Comparison of ENCODE assay signal across 1 cellular context in the genomic region with DNA sequence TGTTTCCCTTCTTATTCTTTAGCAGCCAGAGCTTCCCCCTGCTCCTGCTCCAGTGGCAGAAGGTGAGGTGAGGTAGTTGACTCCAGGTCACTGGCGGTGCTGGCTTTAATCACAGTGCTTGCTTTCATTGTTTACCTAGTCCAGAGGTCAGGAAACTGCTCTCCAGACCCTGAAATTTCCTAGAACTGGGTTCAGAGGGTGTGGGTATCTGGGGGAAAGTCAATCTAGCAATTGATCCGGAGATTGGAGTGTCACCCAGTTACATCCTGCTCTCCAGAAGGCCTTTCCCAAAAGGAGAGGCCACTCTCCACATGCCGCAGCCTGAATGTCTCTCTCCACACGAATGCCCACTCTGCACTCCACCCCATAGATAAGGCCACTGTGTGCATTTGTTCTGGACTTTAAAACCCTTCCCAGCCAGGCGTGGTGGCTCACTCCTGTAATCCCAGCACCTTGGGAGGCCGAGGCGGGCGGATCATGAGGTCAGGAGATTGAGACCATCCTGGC.
TF ChIP-seq lines count a peak whose summit lies in the region.

No MANE protein-coding gene starts in this region.

TF ChIP-seq in HepG2, 621 proteins besides CTCF, POLR2A, EP300 and RAD21 (continued from another document and continues in another):
- TF ChIP-seq, protein P1, sequence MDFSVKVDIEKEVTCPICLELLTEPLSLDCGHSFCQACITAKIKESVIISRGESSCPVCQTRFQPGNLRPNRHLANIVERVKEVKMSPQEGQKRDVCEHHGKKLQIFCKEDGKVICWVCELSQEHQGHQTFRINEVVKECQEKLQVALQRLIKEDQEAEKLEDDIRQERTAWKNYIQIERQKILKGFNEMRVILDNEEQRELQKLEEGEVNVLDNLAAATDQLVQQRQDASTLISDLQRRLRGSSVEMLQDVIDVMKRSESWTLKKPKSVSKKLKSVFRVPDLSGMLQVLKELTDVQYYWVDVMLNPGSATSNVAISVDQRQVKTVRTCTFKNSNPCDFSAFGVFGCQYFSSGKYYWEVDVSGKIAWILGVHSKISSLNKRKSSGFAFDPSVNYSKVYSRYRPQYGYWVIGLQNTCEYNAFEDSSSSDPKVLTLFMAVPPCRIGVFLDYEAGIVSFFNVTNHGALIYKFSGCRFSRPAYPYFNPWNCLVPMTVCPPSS (IDR thresholded peaks at IDR 0.05), result no peak
- TF ChIP-seq PRPF4 (IDR thresholded peaks at IDR 0.05; ENCODE audit: low read depth, low read length, poor library complexity, severe bottlenecking) (no peak), PITX1 (CRISPR knock-in tag; IDR thresholded peaks at IDR 0.05) (peak; percentile 96), ZNF572 (CRISPR knock-in tag; IDR thresholded peaks at IDR 0.05) (no peak), ZMYM3 (CRISPR knock-in tag; IDR thresholded peaks at IDR 0.05) (peak; percentile 30; the same call in 1 of the 2 replicates), MZF1 (CRISPR knock-in tag; IDR thresholded peaks at IDR 0.05; ENCODE audit: borderline replicate concordance) (no peak), DNMT1 (CRISPR knock-in tag; IDR thresholded peaks at IDR 0.05) (no peak), ZZZ3 (CRISPR knock-in tag; IDR thresholded peaks at IDR 0.05; ENCODE audit: borderline replicate concordance) (peak; percentile 23; the same call in 1 of the 2 replicates), SUZ12 (IDR thresholded peaks at IDR 0.05; ENCODE audit: low read depth, low read length) (no peak), ZNF260 (CRISPR knock-in tag; IDR thresholded peaks at IDR 0.05; ENCODE audit: borderline replicate concordance, low read depth) (no peak), ZNF34 (CRISPR knock-in tag; IDR thresholded peaks at IDR 0.05; ENCODE audit: borderline replicate concordance) (no peak), ZNF841 (CRISPR knock-in tag; IDR thresholded peaks at IDR 0.05; ENCODE audit: borderline replicate concordance) (no peak), ZNF652 (CRISPR knock-in tag; IDR thresholded peaks at IDR 0.05; ENCODE audit: borderline replicate concordance, low read depth) (0 out of 2 replicates have a peak, but pooled peaks have one; percentile 7), IKZF4 (CRISPR knock-in tag; IDR thresholded peaks at IDR 0.05; ENCODE audit: borderline replicate concordance, low read depth, not compliant biosample characterization) (no peak), ZNF547 (CRISPR knock-in tag; IDR thresholded peaks at IDR 0.05) (no peak), RELA (CRISPR knock-in tag; IDR thresholded peaks at IDR 0.05) (no peak), ELF1 (CRISPR knock-in tag; IDR thresholded peaks at IDR 0.05) (peak; percentile 72), MEIS2 (CRISPR knock-in tag; IDR thresholded peaks at IDR 0.05) (0 out of 2 replicates have a peak, but pooled peaks have one; percentile 24), SKI (IDR thresholded peaks at IDR 0.05; ENCODE audit: partially characterized antibody) (peak; percentile 88), HDAC6 (IDR thresholded peaks at IDR 0.05; ENCODE audit: low read depth, low read length) (no peak), FOXP1 (IDR thresholded peaks at IDR 0.05) (no peak), FOXP1 (CRISPR knock-in tag; IDR thresholded peaks at IDR 0.05) (peak; percentile 86; the same call in 1 of the 2 replicates), CREB1 (IDR thresholded peaks at IDR 0.05) (no peak), CREB1 (CRISPR knock-in tag; IDR thresholded peaks at IDR 0.05) (peak; percentile 77; the same call in 1 of the 2 replicates), FOXO1 (CRISPR knock-in tag; IDR thresholded peaks at IDR 0.05) (peak; percentile 95)
- TF ChIP-seq, protein P2, sequence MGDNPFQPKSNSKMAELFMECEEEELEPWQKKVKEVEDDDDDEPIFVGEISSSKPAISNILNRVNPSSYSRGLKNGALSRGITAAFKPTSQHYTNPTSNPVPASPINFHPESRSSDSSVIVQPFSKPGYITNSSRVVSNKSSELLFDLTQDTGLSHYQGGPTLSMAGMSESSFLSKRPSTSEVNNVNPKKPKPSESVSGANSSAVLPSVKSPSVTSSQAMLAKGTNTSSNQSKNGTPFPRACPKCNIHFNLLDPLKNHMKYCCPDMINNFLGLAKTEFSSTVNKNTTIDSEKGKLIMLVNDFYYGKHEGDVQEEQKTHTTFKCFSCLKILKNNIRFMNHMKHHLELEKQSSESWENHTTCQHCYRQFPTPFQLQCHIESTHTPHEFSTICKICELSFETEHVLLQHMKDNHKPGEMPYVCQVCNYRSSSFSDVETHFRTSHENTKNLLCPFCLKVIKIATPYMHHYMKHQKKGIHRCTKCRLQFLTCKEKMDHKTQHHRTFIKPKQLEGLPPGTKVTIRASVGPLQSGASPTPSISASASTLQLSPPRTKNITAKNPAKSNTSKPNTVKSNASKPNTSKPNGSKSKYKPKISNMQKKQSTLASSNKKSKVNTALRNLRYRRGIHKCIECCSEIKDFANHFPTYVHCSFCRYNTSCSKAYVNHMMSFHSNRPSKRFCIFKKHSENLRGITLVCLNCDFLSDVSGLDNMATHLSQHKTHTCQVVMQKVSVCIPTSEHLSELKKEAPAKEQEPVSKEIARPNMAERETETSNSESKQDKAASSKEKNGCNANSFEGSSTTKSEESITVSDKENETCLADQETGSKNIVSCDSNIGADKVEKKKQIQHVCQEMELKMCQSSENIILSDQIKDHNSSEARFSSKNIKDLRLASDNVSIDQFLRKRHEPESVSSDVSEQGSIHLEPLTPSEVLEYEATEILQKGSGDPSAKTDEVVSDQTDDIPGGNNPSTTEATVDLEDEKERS (CRISPR knock-in tag; IDR thresholded peaks at IDR 0.05), result 0 out of 2 replicates have a peak, but pooled peaks have one; percentile 40
- TF ChIP-seq, protein P3, sequence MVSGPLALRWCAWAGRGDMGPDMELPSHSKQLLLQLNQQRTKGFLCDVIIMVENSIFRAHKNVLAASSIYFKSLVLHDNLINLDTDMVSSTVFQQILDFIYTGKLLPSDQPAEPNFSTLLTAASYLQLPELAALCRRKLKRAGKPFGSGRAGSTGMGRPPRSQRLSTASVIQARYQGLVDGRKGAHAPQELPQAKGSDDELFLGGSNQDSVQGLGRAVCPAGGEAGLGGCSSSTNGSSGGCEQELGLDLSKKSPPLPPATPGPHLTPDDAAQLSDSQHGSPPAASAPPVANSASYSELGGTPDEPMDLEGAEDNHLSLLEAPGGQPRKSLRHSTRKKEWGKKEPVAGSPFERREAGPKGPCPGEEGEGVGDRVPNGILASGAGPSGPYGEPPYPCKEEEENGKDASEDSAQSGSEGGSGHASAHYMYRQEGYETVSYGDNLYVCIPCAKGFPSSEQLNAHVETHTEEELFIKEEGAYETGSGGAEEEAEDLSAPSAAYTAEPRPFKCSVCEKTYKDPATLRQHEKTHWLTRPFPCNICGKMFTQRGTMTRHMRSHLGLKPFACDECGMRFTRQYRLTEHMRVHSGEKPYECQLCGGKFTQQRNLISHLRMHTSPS (CRISPR knock-in tag; IDR thresholded peaks at IDR 0.05; ENCODE audit: low read depth), result peak; percentile 41; the same call in 1 of the 2 replicates
- TF ChIP-seq, protein P4, sequence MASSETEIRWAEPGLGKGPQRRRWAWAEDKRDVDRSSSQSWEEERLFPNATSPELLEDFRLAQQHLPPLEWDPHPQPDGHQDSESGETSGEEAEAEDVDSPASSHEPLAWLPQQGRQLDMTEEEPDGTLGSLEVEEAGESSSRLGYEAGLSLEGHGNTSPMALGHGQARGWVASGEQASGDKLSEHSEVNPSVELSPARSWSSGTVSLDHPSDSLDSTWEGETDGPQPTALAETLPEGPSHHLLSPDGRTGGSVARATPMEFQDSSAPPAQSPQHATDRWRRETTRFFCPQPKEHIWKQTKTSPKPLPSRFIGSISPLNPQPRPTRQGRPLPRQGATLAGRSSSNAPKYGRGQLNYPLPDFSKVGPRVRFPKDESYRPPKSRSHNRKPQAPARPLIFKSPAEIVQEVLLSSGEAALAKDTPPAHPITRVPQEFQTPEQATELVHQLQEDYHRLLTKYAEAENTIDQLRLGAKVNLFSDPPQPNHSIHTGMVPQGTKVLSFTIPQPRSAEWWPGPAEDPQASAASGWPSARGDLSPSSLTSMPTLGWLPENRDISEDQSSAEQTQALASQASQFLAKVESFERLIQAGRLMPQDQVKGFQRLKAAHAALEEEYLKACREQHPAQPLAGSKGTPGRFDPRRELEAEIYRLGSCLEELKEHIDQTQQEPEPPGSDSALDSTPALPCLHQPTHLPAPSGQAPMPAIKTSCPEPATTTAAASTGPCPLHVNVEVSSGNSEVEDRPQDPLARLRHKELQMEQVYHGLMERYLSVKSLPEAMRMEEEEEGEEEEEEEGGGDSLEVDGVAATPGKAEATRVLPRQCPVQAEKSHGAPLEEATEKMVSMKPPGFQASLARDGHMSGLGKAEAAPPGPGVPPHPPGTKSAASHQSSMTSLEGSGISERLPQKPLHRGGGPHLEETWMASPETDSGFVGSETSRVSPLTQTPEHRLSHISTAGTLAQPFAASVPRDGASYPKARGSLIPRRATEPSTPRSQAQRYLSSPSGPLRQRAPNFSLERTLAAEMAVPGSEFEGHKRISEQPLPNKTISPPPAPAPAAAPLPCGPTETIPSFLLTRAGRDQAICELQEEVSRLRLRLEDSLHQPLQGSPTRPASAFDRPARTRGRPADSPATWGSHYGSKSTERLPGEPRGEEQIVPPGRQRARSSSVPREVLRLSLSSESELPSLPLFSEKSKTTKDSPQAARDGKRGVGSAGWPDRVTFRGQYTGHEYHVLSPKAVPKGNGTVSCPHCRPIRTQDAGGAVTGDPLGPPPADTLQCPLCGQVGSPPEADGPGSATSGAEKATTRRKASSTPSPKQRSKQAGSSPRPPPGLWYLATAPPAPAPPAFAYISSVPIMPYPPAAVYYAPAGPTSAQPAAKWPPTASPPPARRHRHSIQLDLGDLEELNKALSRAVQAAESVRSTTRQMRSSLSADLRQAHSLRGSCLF (CRISPR knock-in tag; IDR thresholded peaks at IDR 0.05; ENCODE audit: borderline replicate concordance), result no peak
- TF ChIP-seq, protein P5, sequence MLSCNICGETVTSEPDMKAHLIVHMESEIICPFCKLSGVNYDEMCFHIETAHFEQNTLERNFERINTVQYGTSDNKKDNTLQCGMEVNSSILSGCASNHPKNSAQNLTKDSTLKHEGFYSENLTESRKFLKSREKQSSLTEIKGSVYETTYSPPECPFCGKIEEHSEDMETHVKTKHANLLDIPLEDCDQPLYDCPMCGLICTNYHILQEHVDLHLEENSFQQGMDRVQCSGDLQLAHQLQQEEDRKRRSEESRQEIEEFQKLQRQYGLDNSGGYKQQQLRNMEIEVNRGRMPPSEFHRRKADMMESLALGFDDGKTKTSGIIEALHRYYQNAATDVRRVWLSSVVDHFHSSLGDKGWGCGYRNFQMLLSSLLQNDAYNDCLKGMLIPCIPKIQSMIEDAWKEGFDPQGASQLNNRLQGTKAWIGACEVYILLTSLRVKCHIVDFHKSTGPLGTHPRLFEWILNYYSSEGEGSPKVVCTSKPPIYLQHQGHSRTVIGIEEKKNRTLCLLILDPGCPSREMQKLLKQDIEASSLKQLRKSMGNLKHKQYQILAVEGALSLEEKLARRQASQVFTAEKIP (CRISPR knock-in tag; IDR thresholded peaks at IDR 0.05; ENCODE audit: borderline replicate concordance), result no peak
- TF ChIP-seq, protein P6, sequence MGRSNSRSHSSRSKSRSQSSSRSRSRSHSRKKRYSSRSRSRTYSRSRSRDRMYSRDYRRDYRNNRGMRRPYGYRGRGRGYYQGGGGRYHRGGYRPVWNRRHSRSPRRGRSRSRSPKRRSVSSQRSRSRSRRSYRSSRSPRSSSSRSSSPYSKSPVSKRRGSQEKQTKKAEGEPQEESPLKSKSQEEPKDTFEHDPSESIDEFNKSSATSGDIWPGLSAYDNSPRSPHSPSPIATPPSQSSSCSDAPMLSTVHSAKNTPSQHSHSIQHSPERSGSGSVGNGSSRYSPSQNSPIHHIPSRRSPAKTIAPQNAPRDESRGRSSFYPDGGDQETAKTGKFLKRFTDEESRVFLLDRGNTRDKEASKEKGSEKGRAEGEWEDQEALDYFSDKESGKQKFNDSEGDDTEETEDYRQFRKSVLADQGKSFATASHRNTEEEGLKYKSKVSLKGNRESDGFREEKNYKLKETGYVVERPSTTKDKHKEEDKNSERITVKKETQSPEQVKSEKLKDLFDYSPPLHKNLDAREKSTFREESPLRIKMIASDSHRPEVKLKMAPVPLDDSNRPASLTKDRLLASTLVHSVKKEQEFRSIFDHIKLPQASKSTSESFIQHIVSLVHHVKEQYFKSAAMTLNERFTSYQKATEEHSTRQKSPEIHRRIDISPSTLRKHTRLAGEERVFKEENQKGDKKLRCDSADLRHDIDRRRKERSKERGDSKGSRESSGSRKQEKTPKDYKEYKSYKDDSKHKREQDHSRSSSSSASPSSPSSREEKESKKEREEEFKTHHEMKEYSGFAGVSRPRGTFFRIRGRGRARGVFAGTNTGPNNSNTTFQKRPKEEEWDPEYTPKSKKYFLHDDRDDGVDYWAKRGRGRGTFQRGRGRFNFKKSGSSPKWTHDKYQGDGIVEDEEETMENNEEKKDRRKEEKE (IDR thresholded peaks at IDR 0.05), result no peak
- TF ChIP-seq, protein P7, sequence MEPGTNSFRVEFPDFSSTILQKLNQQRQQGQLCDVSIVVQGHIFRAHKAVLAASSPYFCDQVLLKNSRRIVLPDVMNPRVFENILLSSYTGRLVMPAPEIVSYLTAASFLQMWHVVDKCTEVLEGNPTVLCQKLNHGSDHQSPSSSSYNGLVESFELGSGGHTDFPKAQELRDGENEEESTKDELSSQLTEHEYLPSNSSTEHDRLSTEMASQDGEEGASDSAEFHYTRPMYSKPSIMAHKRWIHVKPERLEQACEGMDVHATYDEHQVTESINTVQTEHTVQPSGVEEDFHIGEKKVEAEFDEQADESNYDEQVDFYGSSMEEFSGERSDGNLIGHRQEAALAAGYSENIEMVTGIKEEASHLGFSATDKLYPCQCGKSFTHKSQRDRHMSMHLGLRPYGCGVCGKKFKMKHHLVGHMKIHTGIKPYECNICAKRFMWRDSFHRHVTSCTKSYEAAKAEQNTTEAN (CRISPR knock-in tag; conservative IDR thresholded peaks at IDR 0.05), result no peak
- TF ChIP-seq, protein P8, sequence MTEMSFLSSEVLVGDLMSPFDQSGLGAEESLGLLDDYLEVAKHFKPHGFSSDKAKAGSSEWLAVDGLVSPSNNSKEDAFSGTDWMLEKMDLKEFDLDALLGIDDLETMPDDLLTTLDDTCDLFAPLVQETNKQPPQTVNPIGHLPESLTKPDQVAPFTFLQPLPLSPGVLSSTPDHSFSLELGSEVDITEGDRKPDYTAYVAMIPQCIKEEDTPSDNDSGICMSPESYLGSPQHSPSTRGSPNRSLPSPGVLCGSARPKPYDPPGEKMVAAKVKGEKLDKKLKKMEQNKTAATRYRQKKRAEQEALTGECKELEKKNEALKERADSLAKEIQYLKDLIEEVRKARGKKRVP (CRISPR knock-in tag; IDR thresholded peaks at IDR 0.05), result peak in 1 of 2 experiments; percentile 40; a peak in 1 of 4 replicates
- TF ChIP-seq, protein P9, sequence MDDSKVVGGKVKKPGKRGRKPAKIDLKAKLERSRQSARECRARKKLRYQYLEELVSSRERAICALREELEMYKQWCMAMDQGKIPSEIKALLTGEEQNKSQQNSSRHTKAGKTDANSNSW (CRISPR knock-in tag; IDR thresholded peaks at IDR 0.05; ENCODE audit: borderline replicate concordance), result no peak
- TF ChIP-seq, protein P10, sequence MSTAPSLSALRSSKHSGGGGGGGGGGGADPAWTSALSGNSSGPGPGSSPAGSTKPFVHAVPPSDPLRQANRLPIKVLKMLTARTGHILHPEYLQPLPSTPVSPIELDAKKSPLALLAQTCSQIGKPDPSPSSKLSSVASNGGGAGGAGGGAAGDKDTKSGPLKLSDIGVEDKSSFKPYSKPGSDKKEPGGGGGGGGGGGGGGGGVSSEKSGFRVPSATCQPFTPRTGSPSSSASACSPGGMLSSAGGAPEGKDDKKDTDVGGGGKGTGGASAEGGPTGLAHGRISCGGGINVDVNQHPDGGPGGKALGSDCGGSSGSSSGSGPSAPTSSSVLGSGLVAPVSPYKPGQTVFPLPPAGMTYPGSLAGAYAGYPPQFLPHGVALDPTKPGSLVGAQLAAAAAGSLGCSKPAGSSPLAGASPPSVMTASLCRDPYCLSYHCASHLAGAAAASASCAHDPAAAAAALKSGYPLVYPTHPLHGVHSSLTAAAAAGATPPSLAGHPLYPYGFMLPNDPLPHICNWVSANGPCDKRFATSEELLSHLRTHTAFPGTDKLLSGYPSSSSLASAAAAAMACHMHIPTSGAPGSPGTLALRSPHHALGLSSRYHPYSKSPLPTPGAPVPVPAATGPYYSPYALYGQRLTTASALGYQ (CRISPR knock-in tag; IDR thresholded peaks at IDR 0.05), result peak; percentile 82
